1 cellular context compared by ENCODE assay signal in genomic region chr9:123998970-123999621, GRCh38.
TF ChIP-seq lines count a peak whose summit lies in the region.

No MANE protein-coding gene starts in this region.

TF ChIP-seq in SK-N-SH treated with all-trans-retinoic acid at 6 μM for 48 hours, 23 proteins besides CTCF, POLR2A, EP300 and RAD21 (continued from another document):
- TF ChIP-seq TSHZ2 (CRISPR knock-in tag; IDR thresholded peaks at IDR 0.05): no peak
- no peak for TF ChIP-seq BACH2 (CRISPR knock-in tag; IDR thresholded peaks at IDR 0.05; ENCODE audit: borderline replicate concordance)
- no peak for TF ChIP-seq ZFP3 (CRISPR knock-in tag; IDR thresholded peaks at IDR 0.05)
- TF ChIP-seq RARB (CRISPR knock-in tag; IDR thresholded peaks at IDR 0.05): no peak
- no peak for TF ChIP-seq CREB5 (CRISPR knock-in tag; IDR thresholded peaks at IDR 0.05; ENCODE audit: low read depth)
- TF ChIP-seq CSRNP3 (CRISPR knock-in tag; IDR thresholded peaks at IDR 0.05): no peak
- no peak for TF ChIP-seq ESRRG (CRISPR knock-in tag; IDR thresholded peaks at IDR 0.05)
